8 cellular contexts compared by ENCODE assay signal in genomic region chr12:110449799-110450497, GRCh38. TPM values are rescaled to one million over a fixed set of nuclear protein-coding genes. Genes with fewer than 3 reads are reported as not detected.
DNase-seq lines count a peak whose midpoint lies in the region; ATAC-seq, FAIRE-seq and TF ChIP-seq lines count a peak whose summit lies in the region.

Gene ARPC3, minus strand, starts transcription at chr12:110450337. Its CDS starts 77 bp downstream, at chr12:110450260.

- WGBS in adipose tissue, 3 donors, result 0 to 1% (median 1%) methylated on average over 48 to 51 of the region's 51 CpGs

- peak; percentile 84 for TF ChIP-seq CTCF in type B pancreatic cell (conservative IDR thresholded peaks at IDR 0.05)

- peak; percentile 88 for ATAC-seq in HG02840 (IDR thresholded peaks at IDR 0.05; ENCODE audit: low FRiP score, unreplicated experiment)

- DNase-seq in GM12891 (ENCODE audit: insufficient read length, low spot score), result peak; percentile 79
- DNase-seq in NCI-H1436 (lab: John Stamatoyannopoulos, UW), result peak; percentile 92
- peak; percentile 94 for DNase-seq in T follicular helper cell (ENCODE audit: low read depth)
- peak; percentile 98 for DNase-seq in cardiac septum (ENCODE audit: low spot score)
- peak; percentile 93 for DNase-seq in pons (ENCODE audit: low spot score)
- peak; percentile 95 for DNase-seq in type B pancreatic cell (ENCODE audit: extremely low spot score, unreplicated experiment)

- H3K27ac ChIP-seq in adipose tissue (ENCODE audit: low read depth, low read length), result peak within 1 kb of the TSS; percentile 96

- FAIRE-seq in GM12891 (lab: Jason Lieb, UNC), result peak; percentile 93

- H3K27ac Mint-ChIP-seq in type B pancreatic cell, result peak within 1 kb of the TSS; percentile 98

- peaks cover 13% of the 10 kb centered on the region for H3K4me1 Mint-ChIP-seq in type B pancreatic cell (ENCODE audit: unreplicated experiment)

- peak within 1 kb of the TSS; percentile 99 for H3K4me3 Mint-ChIP-seq in type B pancreatic cell

- H3K27me3 Mint-ChIP-seq in type B pancreatic cell, result no peaks in the 10 kb centered on the region

- H3K9me3 Mint-ChIP-seq in type B pancreatic cell, result no peaks in the 10 kb centered on the region

- peak; percentile 76 for TF ChIP-seq POLR2A in GM12891 (IDR thresholded peaks at IDR 0.05; ENCODE audit: low read depth, low read length)

- H3K36me3 Mint-ChIP-seq in type B pancreatic cell, result peaks cover 15% of the 10 kb centered on the region

- intact Hi-C loops in cardiac septum (cut with DNase I), result loop anchor here (2.0 kb wide), 1 partner anchor 151 kb away; no protein-coding TSS in a partner anchor

TF ChIP-seq in GM12891, 5 proteins besides CTCF, POLR2A, EP300 and RAD21:
- peak; percentile 65; the same call in 1 of the 2 replicates for TF ChIP-seq TAF1 (IDR thresholded peaks at IDR 0.05; ENCODE audit: low read depth, low read length)
- TF ChIP-seq SPI1 (IDR thresholded peaks at IDR 0.05; ENCODE audit: low read depth, low read length), result peak; percentile 93
- TF ChIP-seq POLR2AphosphoS5 (IDR thresholded peaks at IDR 0.05; ENCODE audit: low read depth, low read length), result peak; percentile 71
- 0 out of 2 replicates have a peak, but pooled peaks have one; percentile 63 for TF ChIP-seq POU2F2 (IDR thresholded peaks at IDR 0.05; ENCODE audit: low read depth, low read length)
- peak; percentile 54 for TF ChIP-seq PAX5 (IDR thresholded peaks at IDR 0.05; ENCODE audit: insufficient read depth, low read length, severe bottlenecking)

RNA-seq across cellular contexts. Expression of gene ARPC3, which starts in this region (rescaled TPM):
- polyA plus RNA-seq in GM12891 (2012; ENCODE audit: low read depth, missing spikeins), result 332 TPM
- 100 to 1,000 TPM; 133 to 408 (median 220) TPM for polyA plus RNA-seq in adipose tissue
- total RNA-seq in cardiac septum (102 TPM), type B pancreatic cell (ENCODE audit: low replicate concordance) (164 and 218 TPM in 2 replicates)

Comparison
In these comparisons a context has a peak if more than half of its experiments do, and no peak if none do; other contexts are left out.
1. Peak in every context shown above with its lines: DNase-seq, ATAC-seq and H3K27ac ChIP-seq.